ENCODE assay signal across 26 cellular contexts in genomic region chr11:126123686-126124085, GRCh38.
DNase-seq lines count a peak whose midpoint lies in the region; ATAC-seq and TF ChIP-seq lines count a peak whose summit lies in the region.
"Had no signal": no experiment of that assay in that cellular context is flagged by ENCODE, and none has a peak within 500 bp of the region (broad histone marks: within the 10 kb centered on the region; RNA-seq: fewer than 3 reads in every experiment).

No MANE protein-coding gene starts in this region.

- no peaks in the 10 kb centered on the region for H3K27me3 Mint-ChIP-seq in activated CD8-positive, alpha-beta T cell treated with anti-CD3 and anti-CD28 coated beads for 36 hours
- H3K27me3 Mint-ChIP-seq: stimulated activated naive CD8-positive, alpha-beta T cell treated with anti-CD3 and anti-CD28 coated beads, Interleukin-15, Interleukin-2, amounts not matched to agents 100 ng/mL and 50 ng/mL, for 24 hours had no signal

- no TSS peak for BruUV-seq in PC-3 (replicated peaks; lab: Mats Ljungman, UMichigan)

- POLR2A ChIA-PET in PC-3 (lab: Charles Lee; ENCODE audit: unreplicated experiment): no interaction called here
- POLR2A ChIA-PET in activated CD8-positive, alpha-beta T cell treated with anti-CD3 and anti-CD28 coated beads for 36 hours (lab: Charles Lee): interaction anchor here (0.6 kb wide), 1 partner anchor 160 kb away, joined by 3 read pairs; no protein-coding TSS in a partner anchor

- peaks cover 7 to 29% (median 28%) of the 10 kb centered on the region in 10 experiments; a peak in 19 of 20 replicates for H3K4me1 ChIP-seq in BLaER1 treated with 17β-estradiol and CSF1 and Interleukin-3, amounts not matched to agents 10 nM and 100 nM
- H3K4me1 ChIP-seq in PC-3 (ENCODE audit: insufficient read depth, low read length): no peaks in the 10 kb centered on the region
- H3K4me1 ChIP-seq: prostate gland, tibial nerve had no signal

- H3K27me3 ChIP-seq in BLaER1 treated with 17β-estradiol and CSF1 and Interleukin-3, amounts not matched to agents 10 nM and 100 nM: no peaks in the 10 kb centered on the region
- H3K27me3 ChIP-seq in PC-3 (ENCODE audit: low read length): no peaks in the 10 kb centered on the region
- H3K27me3 ChIP-seq: gastroesophageal sphincter, tibial nerve had no signal

- CTCF ChIA-PET in PC-3 (lab: Charles Lee): no interaction called here
- CTCF ChIA-PET in activated CD8-positive, alpha-beta T cell treated with anti-CD3 and anti-CD28 coated beads for 36 hours (lab: Charles Lee): interaction anchor here (0.7 to 1.6 kb wide), 2 partner anchors 181 to 200 kb away, joined by 3 to 5 read pairs; no protein-coding TSS in a partner anchor

- H3K79me2 ChIP-seq in PC-3 (ENCODE audit: low read length): no peaks in the 10 kb centered on the region

- ATAC-seq in PC-3 (no peak), GM18505 (IDR thresholded peaks at IDR 0.05; ENCODE audit: unreplicated experiment) (no peak)
- ATAC-seq in activated CD8-positive, alpha-beta T cell treated with anti-CD3 and anti-CD28 coated beads for 36 hours: no peak
- ATAC-seq: HepG2, left colon, Right ventricle myocardium inferior had no signal

- peak; percentile 41; the same call in 1 of the 2 replicates for TF ChIP-seq CTCF in PC-3 (conservative IDR thresholded peaks at IDR 0.05; ENCODE audit: low read depth, low read length)
- TF ChIP-seq CTCF in fibroblast of mammary gland (conservative IDR thresholded peaks at IDR 0.05; ENCODE audit: control insufficient read depth, insufficient read depth, low read depth, low read length): no peak
- TF ChIP-seq CTCF in activated CD8-positive, alpha-beta T cell treated with anti-CD3 and anti-CD28 coated beads for 36 hours (IDR thresholded peaks at IDR 0.05): no peak

- TF ChIP-seq POLR2A in GM18505 (IDR thresholded peaks at IDR 0.05; ENCODE audit: borderline replicate concordance, extremely low read depth, insufficient read depth, insufficient read length): no peak

- H3K4me3 Mint-ChIP-seq in activated CD8-positive, alpha-beta T cell treated with anti-CD3 and anti-CD28 coated beads for 36 hours: no peak overlapping the region
- H3K4me3 Mint-ChIP-seq: activated naive CD8-positive, alpha-beta T cell treated with anti-CD3 and anti-CD28 coated beads, Interleukin-2, amount 10 ng/mL, durations not matched to agents 7 days and 5 days; immature natural killer cell; stimulated activated naive CD8-positive, alpha-beta T cell treated with anti-CD3 and anti-CD28 coated beads, Interleukin-15, Interleukin-2, amounts not matched to agents 100 ng/mL and 50 ng/mL, for 24 hours had no signal

- H4K20me1 ChIP-seq in BLaER1 treated with 17β-estradiol and CSF1 and Interleukin-3, amounts not matched to agents 10 nM and 100 nM: no peaks in the 10 kb centered on the region
- no peaks in the 10 kb centered on the region for H4K20me1 ChIP-seq in PC-3 (ENCODE audit: low read length)

- H3K4me3 ChIP-seq in BLaER1 treated with 17β-estradiol and CSF1 and Interleukin-3, amounts not matched to agents 10 nM and 100 nM: no peak overlapping the region
- no peak overlapping the region for H3K4me3 ChIP-seq in PC-3 (ENCODE audit: low read length)
- no peak overlapping the region for H3K4me3 ChIP-seq in fibroblast of mammary gland (ENCODE audit: control insufficient read depth, low read depth, low read length)
- H3K4me3 ChIP-seq in skin epidermis: no peak overlapping the region
- H3K4me3 ChIP-seq: gastroesophageal sphincter, prostate gland, tibial nerve had no signal

- H3K9me2 ChIP-seq in PC-3 (replicated peaks; ENCODE audit: low read length): no peaks in the 10 kb centered on the region

- intact Hi-C loops in PC-3 (cut with micrococcal nuclease): no loop called here
- intact Hi-C loops in activated CD8-positive, alpha-beta T cell treated with anti-CD3 and anti-CD28 coated beads for 36 hours (cut with micrococcal nuclease): no loop called here

- 0 out of 22 replicates have a peak overlapping the region, but pooled peaks of 1 of the 11 experiments have one; percentile 5 for H3K27ac ChIP-seq in BLaER1 treated with 17β-estradiol and CSF1 and Interleukin-3, amounts not matched to agents 10 nM and 100 nM
- no peak overlapping the region for H3K27ac ChIP-seq in PC-3 (ENCODE audit: low read length)
- peak overlapping the region in 16 of 21 experiments; percentile 5 to 85 (median 70) for H3K27ac ChIP-seq in skin epidermis
- H3K27ac ChIP-seq: neutrophil, prostate gland had no signal

- DNase-seq in PC-3: peak; percentile 25
- peak; percentile 37 for DNase-seq in fibroblast of mammary gland (ENCODE audit: low read depth)
- no peak for DNase-seq in SHP77 treated with DMSO at 0.1 percent for 48 hours (lab: John Stamatoyannopoulos, UW)
- DNase-seq in middle frontal gyrus (ENCODE audit: extremely low spot score, low spot score): no peak
- DNase-seq in activated CD8-positive, alpha-beta T cell treated with anti-CD3 and anti-CD28 coated beads for 36 hours: no peak
- DNase-seq: activated CD4-positive, CD25-positive, alpha-beta regulatory T cell treated with anti-CD3 and anti-CD28 coated beads, Interleukin-2, amount 50 U/mL, for 72 hours; activated gamma-delta T cell; activated naive CD8-positive, alpha-beta T cell treated with anti-CD3 and anti-CD28 coated beads, Interleukin-2, amount 10 ng/mL, durations not matched to agents 7 days and 5 days; central memory CD4-positive, alpha-beta T cell; hippocampal formation; immature natural killer cell; left colon; NCI-H1048; NCI-H1694 treated with DMSO at 0.1 percent for 48 hours; NCI-H510A treated with DMSO at 0.1 percent for 48 hours; T-helper 1 cell had no signal

- no peaks in the 10 kb centered on the region for H3K4me1 Mint-ChIP-seq in activated CD8-positive, alpha-beta T cell treated with anti-CD3 and anti-CD28 coated beads for 36 hours (ENCODE audit: low read depth)
- H3K4me1 Mint-ChIP-seq: activated naive CD8-positive, alpha-beta T cell treated with anti-CD3 and anti-CD28 coated beads, Interleukin-2, amount 10 ng/mL, durations not matched to agents 7 days and 5 days; immature natural killer cell had no signal

- no peak overlapping the region for H2AFZ ChIP-seq in PC-3 (ENCODE audit: low read length)

- H3K4me2 ChIP-seq in BLaER1 treated with 17β-estradiol and CSF1 and Interleukin-3, amounts not matched to agents 10 nM and 100 nM: peak overlapping the region; percentile 8 to 67 (median 44); a peak in 20 of 22 replicates
- no peak overlapping the region for H3K4me2 ChIP-seq in PC-3 (ENCODE audit: low read length)

- no peaks in the 10 kb centered on the region for H3F3A ChIP-seq in PC-3 (ENCODE audit: low read length, unreplicated experiment)

- H3K9me3 Mint-ChIP-seq in activated CD8-positive, alpha-beta T cell treated with anti-CD3 and anti-CD28 coated beads for 36 hours: no peaks in the 10 kb centered on the region
- H3K9me3 Mint-ChIP-seq: activated naive CD8-positive, alpha-beta T cell treated with anti-CD3 and anti-CD28 coated beads, Interleukin-2, amount 10 ng/mL, durations not matched to agents 7 days and 5 days; immature natural killer cell; stimulated activated naive CD8-positive, alpha-beta T cell treated with anti-CD3 and anti-CD28 coated beads, Interleukin-15, Interleukin-2, amounts not matched to agents 100 ng/mL and 50 ng/mL, for 24 hours had no signal

- no peak overlapping the region for H3K9ac ChIP-seq in BLaER1 treated with 17β-estradiol and CSF1 and Interleukin-3, amounts not matched to agents 10 nM and 100 nM
- H3K9ac ChIP-seq in PC-3 (ENCODE audit: low read length): no peak overlapping the region

- H3K27ac Mint-ChIP-seq in activated CD8-positive, alpha-beta T cell treated with anti-CD3 and anti-CD28 coated beads for 36 hours: no peak overlapping the region
- H3K27ac Mint-ChIP-seq: activated naive CD8-positive, alpha-beta T cell treated with anti-CD3 and anti-CD28 coated beads, Interleukin-2, amount 10 ng/mL, durations not matched to agents 7 days and 5 days; immature natural killer cell; stimulated activated naive CD8-positive, alpha-beta T cell treated with anti-CD3 and anti-CD28 coated beads, Interleukin-15, Interleukin-2, amounts not matched to agents 100 ng/mL and 50 ng/mL, for 24 hours had no signal

- H3K9me3 ChIP-seq in BLaER1 treated with 17β-estradiol and CSF1 and Interleukin-3, amounts not matched to agents 10 nM and 100 nM (replicated peaks in 1 of 11): no peaks in the 10 kb centered on the region
- H3K9me3 ChIP-seq in PC-3 (ENCODE audit: low read length): no peaks in the 10 kb centered on the region
- H3K9me3 ChIP-seq: gastroesophageal sphincter, neutrophil, prostate gland, tibial nerve had no signal

- H3K36me3 Mint-ChIP-seq in activated CD8-positive, alpha-beta T cell treated with anti-CD3 and anti-CD28 coated beads for 36 hours (ENCODE audit: low read depth): no peaks in the 10 kb centered on the region
- H3K36me3 Mint-ChIP-seq: activated naive CD8-positive, alpha-beta T cell treated with anti-CD3 and anti-CD28 coated beads, Interleukin-2, amount 10 ng/mL, durations not matched to agents 7 days and 5 days; immature natural killer cell had no signal

- H3K36me3 ChIP-seq in BLaER1 treated with 17β-estradiol and CSF1 and Interleukin-3, amounts not matched to agents 10 nM and 100 nM: peaks cover 0 to 6% (median 0%) of the 10 kb centered on the region in 11 experiments; a peak in 5 of 22 replicates
- H3K36me3 ChIP-seq in PC-3 (ENCODE audit: low read depth, low read length): no peaks in the 10 kb centered on the region
- H3K36me3 ChIP-seq: gastroesophageal sphincter, neutrophil, prostate gland, tibial nerve had no signal

Comparison
In these comparisons a context has a peak if more than half of its experiments do, and no peak if none do; other contexts are left out.
1. DNase-seq: peak in PC-3 (single experiment) and fibroblast of mammary gland (single experiment); none in SHP77 treated with DMSO at 0.1 percent for 48 hours (single experiment), middle frontal gyrus (single experiment) and activated CD8-positive, alpha-beta T cell treated with anti-CD3 and anti-CD28 coated beads for 36 hours (single experiment).